In the genomic region with DNA sequence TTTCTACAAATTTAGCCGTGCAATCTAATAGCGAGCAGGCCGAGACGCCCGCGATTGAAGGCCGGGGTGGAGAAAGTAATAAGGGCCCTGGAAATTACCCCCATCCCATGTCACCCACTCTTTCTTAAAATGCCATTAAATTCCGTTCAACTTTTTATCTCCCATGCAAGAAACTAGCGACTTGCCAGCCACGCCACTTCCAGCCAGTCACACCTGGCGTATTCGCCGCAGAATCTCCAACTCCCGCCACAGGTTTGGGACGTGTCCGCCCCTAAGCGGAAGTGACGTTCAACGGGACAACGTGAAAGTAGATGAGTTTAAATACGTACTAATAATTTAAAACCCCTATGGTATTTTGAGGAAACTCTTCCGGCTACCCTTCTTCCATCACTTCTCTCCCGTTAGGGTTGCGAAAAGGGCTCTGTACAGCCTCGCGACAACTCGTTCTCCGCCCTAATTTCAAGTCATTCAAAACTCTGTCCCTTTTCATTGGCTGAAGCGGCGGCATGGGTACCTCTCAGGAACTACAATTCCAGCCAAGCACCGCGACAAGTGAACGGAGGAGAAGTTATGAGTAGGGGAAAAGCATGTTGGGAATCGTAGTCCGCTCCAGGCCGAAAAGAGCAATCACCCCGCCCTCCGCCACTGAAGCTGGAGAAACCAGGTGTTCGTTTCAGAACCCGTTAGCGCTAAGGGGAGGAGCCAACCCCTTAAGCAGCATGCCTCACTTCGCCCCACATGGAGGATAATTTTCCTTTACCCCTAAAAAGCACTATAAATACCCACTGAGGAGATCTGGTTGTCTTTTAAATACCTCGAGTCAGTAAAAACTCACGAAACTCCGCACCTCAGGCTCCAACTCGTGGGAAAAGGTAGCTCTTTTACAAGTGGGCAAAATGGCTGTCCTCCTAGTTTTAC, we compare ENCODE assay signal across 8 cellular contexts. TPM values are rescaled to one million over a fixed set of nuclear protein-coding genes. Genes with fewer than 3 reads are reported as not detected.
DNase-seq lines count a peak whose midpoint lies in the region; ATAC-seq lines count a peak whose summit lies in the region.

A gene (minus strand): TSS at position 906 of the 918 bp plus-strand sequence.

- CTCF ChIA-PET in activated CD8-positive, alpha-beta memory T cell treated with anti-CD3 and anti-CD28 coated beads for 36 hours (lab: Charles Lee): no interaction called here

- DNase-seq in COLO829 (ENCODE audit: low spot score) (peak; percentile 97), HT-29 (ENCODE audit: low spot score) (peak; percentile 98), lung microvascular endothelial cell (ENCODE audit: low read depth in 2 of 2) (peak; percentile 98)
- peak; percentile 93 for DNase-seq in NK-92 treated with Interleukin-12 subunit alpha and Interleukin-12 subunit beta, amount 100 ng/mL, for 24 hours (lab: John Stamatoyannopoulos, UW)
- peak; percentile 89 for DNase-seq in effector CD8-positive, alpha-beta T cell (lab: John Stamatoyannopoulos, UW)
- DNase-seq in stimulated activated CD4-positive, alpha-beta T cell treated with anti-CD3 and anti-CD28 coated beads, TNF-alpha, amount 100 ng/mL, for 4 hours (ENCODE audit: low read depth in 3 of 3): peak; percentile 77 to 90 (median 89)

- ATAC-seq in GM21367 (IDR thresholded peaks at IDR 0.05; ENCODE audit: unreplicated experiment): peak; percentile 64

- POLR2A ChIA-PET in activated CD8-positive, alpha-beta memory T cell treated with anti-CD3 and anti-CD28 coated beads for 36 hours (lab: Charles Lee): interaction anchor here (0.7 to 1.7 kb wide), 4 partner anchors 212 to 478 kb away, joined by 3 to 6 read pairs (median 4); no protein-coding TSS in a partner anchor

RNA-seq across cellular contexts. Expression of the gene that starts here (rescaled TPM):
- total RNA-seq in HT-29 (2014; rRNA removed; shearing (Covaris generic)): 5.6 TPM in 2 replicates
- total RNA-seq in activated CD8-positive, alpha-beta memory T cell treated with anti-CD3 and anti-CD28 coated beads for 36 hours: 10 to 100 TPM; 10.2 to 10.7 TPM
- total RNA-seq in lung microvascular endothelial cell: 3.8 and 4.1 TPM in 2 replicates

Comparison
In these comparisons a context has a peak if more than half of its experiments do, and no peak if none do; other contexts are left out.
1. Peak in every context shown above with its lines: DNase-seq and ATAC-seq.